In the genomic region with DNA sequence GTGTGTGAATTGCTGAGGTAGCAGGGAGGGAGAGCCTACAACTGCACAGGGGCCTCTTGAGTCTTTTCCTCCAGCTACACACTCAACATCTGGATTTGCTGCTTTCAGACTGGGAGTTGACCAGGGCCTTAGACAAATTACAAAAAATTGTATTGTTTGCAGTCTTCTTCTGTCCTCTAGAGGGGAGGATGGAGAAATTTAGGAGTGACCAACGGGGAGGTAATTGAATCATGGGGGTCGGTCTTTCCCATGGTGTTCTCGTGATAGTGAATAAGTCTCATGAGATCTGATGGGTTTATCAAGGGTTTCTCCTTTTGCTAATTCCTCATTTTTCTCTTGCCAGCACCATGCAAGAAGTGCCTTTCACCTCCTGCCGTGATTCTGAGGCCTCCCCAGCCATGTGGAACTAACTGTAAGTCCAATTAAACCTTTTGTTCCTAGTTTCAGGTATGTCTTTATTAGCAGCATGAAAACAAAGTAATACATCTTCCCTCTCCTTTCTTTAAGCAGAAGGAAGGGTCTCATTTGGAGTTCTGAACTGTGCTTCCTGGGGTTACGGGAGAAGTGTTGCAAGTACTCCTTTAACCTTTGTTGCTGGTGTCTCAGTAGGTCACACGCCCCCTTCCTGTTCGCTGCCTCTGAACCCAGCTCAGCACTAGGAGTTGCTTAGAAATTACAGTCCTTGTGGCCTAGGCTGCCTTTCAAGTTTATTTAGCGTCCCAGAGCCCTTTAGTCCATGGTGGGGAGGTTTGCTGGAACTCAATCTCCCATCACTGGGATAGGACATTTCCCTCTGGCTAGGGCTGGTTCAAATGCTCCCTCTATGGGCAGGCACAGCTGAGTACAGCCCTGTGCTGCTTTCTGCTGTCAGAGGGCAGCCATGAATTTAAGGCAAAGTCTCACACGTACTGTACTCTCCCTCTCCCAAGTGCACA, we compare ENCODE assay signal across 12 cellular contexts.
DNase-seq lines count a peak whose midpoint lies in the region; ATAC-seq, FAIRE-seq and TF ChIP-seq lines count a peak whose summit lies in the region.
"Had no signal": no experiment of that assay in that cellular context is flagged by ENCODE, and none has a peak within 500 bp of the region (broad histone marks: within the 10 kb centered on the region; RNA-seq: fewer than 3 reads in every experiment).

No MANE protein-coding gene starts in this region.

- no peaks in the 10 kb centered on the region for H3K9me3 ChIP-seq in OCI-LY3 (ENCODE audit: insufficient read depth, low read length)
- H3K9me3 ChIP-seq: ovary had no signal

- TF ChIP-seq CTCF in AG10803 (conservative IDR thresholded peaks at IDR 0.05; ENCODE audit: low read length) (peak; percentile 39), OCI-LY3 (IDR thresholded peaks at IDR 0.05; ENCODE audit: low read depth, low read length) (peak; percentile 48)

- H2AFZ ChIP-seq in OCI-LY3 (ENCODE audit: low read depth, low read length), result no peak overlapping the region

- H3K27ac ChIP-seq in OCI-LY3 (ENCODE audit: low read length), result no peak overlapping the region
- H3K27ac ChIP-seq: ovary had no signal

- no peaks in the 10 kb centered on the region for H3K36me3 ChIP-seq in OCI-LY3 (replicated peaks; ENCODE audit: low read depth, low read length)
- H3K36me3 ChIP-seq: ovary had no signal

- peaks cover 92% of the 10 kb centered on the region for H3K27me3 ChIP-seq in OCI-LY3 (ENCODE audit: low read depth, low read length)
- H3K27me3 ChIP-seq: ovary had no signal

- no peak for ATAC-seq in HG03280 (IDR thresholded peaks at IDR 0.05; ENCODE audit: unreplicated experiment)
- ATAC-seq in HG03045 (IDR thresholded peaks at IDR 0.05; ENCODE audit: unreplicated experiment), result no peak
- no peak for ATAC-seq in GM18873 (IDR thresholded peaks at IDR 0.05; ENCODE audit: low FRiP score, unreplicated experiment)

- H3K4me2 ChIP-seq in OCI-LY3 (ENCODE audit: low read length), result no peak overlapping the region

- no peak overlapping the region for H3K4me3 ChIP-seq in AG10803 (ENCODE audit: low read length)
- no peak overlapping the region for H3K4me3 ChIP-seq in OCI-LY3 (ENCODE audit: low read length)
- H3K4me3 ChIP-seq: ovary had no signal

- H3K79me2 ChIP-seq in OCI-LY3 (ENCODE audit: low read length), result no peaks in the 10 kb centered on the region

- H3K9ac ChIP-seq in OCI-LY3 (ENCODE audit: low read length), result no peak overlapping the region

- peaks cover 11% of the 10 kb centered on the region for H3K4me1 ChIP-seq in OCI-LY3 (ENCODE audit: low read length)

- DNase-seq in AG10803 (ENCODE audit: low read depth) (no peak), GM18507 (ENCODE audit: extremely low spot score, insufficient read length, low read depth) (no peak), iPS-NIHi7 (ENCODE audit: extremely low spot score) (peak; percentile 31), SHP77 (lab: John Stamatoyannopoulos, UW) (no peak)
- DNase-seq: activated T-cell treated with anti-CD3 and anti-CD28 coated beads for 4 hours; NCI-H446 treated with DMSO at 0.1 percent for 48 hours; ovary; stimulated activated naive CD4-positive, alpha-beta T cell treated with Interleukin-2 at 50 U/mL for 16 hours had no signal

- FAIRE-seq in GM18507 (lab: Jason Lieb, UNC), result peak; percentile 41

- 0 out of 2 replicates have a peak, but pooled peaks cover 11% of the 10 kb centered on the region for H4K20me1 ChIP-seq in OCI-LY3 (ENCODE audit: insufficient read depth, low read length)
